ENCODE assay signal across 1 cellular context in the genomic region with DNA sequence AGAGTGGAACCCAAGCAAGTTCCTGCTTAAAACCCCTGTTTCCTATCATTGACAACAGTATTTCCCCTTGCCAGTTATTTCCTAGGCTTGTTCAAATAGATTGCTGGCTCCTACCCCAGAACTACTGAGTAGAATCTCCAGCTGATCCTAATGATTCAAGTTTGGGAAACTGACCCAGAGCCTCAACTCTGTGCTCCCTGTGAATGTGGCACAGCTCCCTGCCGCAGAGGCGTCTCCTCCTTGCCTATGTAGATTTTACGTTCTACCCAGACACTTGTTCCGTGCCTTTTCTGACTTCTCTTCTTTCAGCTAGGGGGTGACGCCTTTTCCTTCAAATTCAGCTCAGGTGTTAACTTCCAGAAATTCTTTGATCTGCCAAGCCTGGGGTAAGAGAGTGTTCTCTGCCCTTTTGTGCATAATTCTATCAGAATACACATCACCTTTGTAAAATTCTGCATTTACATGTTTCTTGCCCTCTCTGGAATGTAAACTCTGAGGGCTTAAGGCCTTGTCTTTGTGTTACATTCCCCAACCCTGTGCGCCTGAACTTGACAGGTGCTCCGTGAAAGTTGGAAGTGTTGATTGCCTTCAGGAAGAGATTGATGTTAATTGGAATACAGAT.
TF ChIP-seq lines count a peak whose summit lies in the region.

No MANE protein-coding gene starts in this region.

TF ChIP-seq in neural cell, 6 proteins besides CTCF, POLR2A, EP300 and RAD21 (continued from another document):
- TF ChIP-seq, protein P1, sequence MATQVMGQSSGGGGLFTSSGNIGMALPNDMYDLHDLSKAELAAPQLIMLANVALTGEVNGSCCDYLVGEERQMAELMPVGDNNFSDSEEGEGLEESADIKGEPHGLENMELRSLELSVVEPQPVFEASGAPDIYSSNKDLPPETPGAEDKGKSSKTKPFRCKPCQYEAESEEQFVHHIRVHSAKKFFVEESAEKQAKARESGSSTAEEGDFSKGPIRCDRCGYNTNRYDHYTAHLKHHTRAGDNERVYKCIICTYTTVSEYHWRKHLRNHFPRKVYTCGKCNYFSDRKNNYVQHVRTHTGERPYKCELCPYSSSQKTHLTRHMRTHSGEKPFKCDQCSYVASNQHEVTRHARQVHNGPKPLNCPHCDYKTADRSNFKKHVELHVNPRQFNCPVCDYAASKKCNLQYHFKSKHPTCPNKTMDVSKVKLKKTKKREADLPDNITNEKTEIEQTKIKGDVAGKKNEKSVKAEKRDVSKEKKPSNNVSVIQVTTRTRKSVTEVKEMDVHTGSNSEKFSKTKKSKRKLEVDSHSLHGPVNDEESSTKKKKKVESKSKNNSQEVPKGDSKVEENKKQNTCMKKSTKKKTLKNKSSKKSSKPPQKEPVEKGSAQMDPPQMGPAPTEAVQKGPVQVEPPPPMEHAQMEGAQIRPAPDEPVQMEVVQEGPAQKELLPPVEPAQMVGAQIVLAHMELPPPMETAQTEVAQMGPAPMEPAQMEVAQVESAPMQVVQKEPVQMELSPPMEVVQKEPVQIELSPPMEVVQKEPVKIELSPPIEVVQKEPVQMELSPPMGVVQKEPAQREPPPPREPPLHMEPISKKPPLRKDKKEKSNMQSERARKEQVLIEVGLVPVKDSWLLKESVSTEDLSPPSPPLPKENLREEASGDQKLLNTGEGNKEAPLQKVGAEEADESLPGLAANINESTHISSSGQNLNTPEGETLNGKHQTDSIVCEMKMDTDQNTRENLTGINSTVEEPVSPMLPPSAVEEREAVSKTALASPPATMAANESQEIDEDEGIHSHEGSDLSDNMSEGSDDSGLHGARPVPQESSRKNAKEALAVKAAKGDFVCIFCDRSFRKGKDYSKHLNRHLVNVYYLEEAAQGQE (IDR thresholded peaks at IDR 0.05; ENCODE audit: borderline replicate concordance) = no peak
- TF ChIP-seq TAF1 (IDR thresholded peaks at IDR 0.05; ENCODE audit: low read depth) (no peak), MXI1 (conservative IDR thresholded peaks at IDR 0.05; ENCODE audit: poor library complexity, severe bottlenecking) (no peak), POLR2AphosphoS5 (IDR thresholded peaks at IDR 0.05) (no peak)
